34 cellular contexts compared by ENCODE assay signal in genomic region chr16:53571763-53572162, GRCh38.
"Had no signal": no experiment of that assay in that cellular context is flagged by ENCODE, and none has a peak within 500 bp of the region (broad histone marks: within the 10 kb centered on the region; RNA-seq: fewer than 3 reads in every experiment).

No MANE protein-coding gene starts in this region.

- DNase-seq: Karpas-422, Kasumi-1, MG63, MM.1S, MV-4-11, NCI-H1048, NCI-H1092, NCI-H1092 treated with DMSO at 0.1 percent for 48 hours, NCI-H1105, NCI-H1105 treated with DMSO at 0.1 percent for 48 hours, NCI-H1417, NCI-H1417 treated with DMSO at 0.1 percent for 48 hours, NCI-H1436, NCI-H1436 treated with DMSO at 0.1 percent for 48 hours, NCI-H146, NCI-H1694, NCI-H1694 treated with DMSO at 0.1 percent for 48 hours, NCI-H187, NCI-H187 treated with DMSO at 0.1 percent for 48 hours, NCI-H2029, NCI-H2029 treated with DMSO at 0.1 percent for 48 hours, NCI-H2081, NCI-H2081 treated with DMSO at 0.1 percent for 48 hours, NCI-H2107, NCI-H2171, NCI-H2171 treated with DMSO at 0.1 percent for 48 hours, NCI-H2227 treated with DMSO at 0.1 percent for 48 hours, NCI-H226, NCI-H345, NCI-H446, NCI-H446 treated with DMSO at 0.1 percent for 48 hours, NCI-H510A, NCI-H510A treated with DMSO at 0.1 percent for 48 hours, NCI-H524 had no signal

- H3K36me3 ChIP-seq: MG63 had no signal

- H3K27me3 ChIP-seq: MG63 had no signal

- H3K4me3 ChIP-seq: MG63 had no signal
